1 cellular context compared by ENCODE assay signal in the genomic region with DNA sequence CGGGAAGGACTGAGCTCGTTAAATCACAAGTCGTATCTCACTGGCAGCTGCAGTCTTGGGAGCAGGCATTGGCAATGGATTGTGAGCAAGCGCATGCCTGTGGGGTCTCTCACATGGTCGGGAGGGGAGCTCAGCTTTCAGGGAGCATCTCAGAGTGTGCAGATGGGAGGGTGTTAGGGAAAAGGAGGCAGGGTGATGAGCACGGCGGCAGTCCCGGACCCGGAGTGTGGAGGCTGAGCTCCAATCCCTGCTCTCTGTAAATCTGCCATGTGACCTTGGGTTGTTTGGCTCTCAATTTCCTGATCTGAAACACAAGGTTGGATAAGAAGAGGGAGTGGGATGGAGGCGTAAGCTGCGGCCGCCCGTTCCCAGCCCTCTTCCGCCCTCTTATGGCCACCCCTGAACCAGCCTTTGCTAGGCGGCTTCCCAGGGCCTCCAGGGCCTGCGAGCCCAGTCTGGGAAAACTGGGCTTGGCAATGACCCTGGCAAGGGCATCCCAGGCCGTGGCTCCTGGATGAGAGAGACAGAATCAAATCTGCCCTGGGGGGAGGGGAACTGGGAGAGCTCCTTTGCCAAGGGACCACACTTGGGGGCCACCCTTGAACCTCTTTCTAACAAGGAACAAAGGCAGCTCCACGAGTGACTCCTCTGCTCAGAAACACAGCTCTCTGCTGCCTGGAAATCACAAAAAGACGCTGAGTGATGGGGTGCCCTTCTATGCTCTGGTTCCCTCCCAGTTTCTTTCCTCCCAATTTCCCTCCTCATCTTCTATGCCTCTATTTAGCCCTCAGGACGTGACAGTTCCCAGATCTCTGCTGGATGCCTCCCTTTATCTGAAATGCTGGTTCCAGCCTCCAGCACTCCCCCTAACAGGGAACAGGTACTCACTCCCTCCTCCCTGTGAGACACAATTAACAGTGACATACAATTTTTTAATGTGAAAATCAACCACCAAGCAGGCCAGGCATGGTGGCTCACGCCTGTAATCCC.
A peak's percentile ranks its signal among the peaks of the same experiment; 100 is the strongest.
TF ChIP-seq lines count a peak whose summit lies in the region.

No MANE protein-coding gene starts in this region.

TF ChIP-seq in HEK293, 187 proteins besides CTCF, POLR2A, EP300 and RAD21 (continued from another document and continues in another):
- TF ChIP-seq, protein P1, sequence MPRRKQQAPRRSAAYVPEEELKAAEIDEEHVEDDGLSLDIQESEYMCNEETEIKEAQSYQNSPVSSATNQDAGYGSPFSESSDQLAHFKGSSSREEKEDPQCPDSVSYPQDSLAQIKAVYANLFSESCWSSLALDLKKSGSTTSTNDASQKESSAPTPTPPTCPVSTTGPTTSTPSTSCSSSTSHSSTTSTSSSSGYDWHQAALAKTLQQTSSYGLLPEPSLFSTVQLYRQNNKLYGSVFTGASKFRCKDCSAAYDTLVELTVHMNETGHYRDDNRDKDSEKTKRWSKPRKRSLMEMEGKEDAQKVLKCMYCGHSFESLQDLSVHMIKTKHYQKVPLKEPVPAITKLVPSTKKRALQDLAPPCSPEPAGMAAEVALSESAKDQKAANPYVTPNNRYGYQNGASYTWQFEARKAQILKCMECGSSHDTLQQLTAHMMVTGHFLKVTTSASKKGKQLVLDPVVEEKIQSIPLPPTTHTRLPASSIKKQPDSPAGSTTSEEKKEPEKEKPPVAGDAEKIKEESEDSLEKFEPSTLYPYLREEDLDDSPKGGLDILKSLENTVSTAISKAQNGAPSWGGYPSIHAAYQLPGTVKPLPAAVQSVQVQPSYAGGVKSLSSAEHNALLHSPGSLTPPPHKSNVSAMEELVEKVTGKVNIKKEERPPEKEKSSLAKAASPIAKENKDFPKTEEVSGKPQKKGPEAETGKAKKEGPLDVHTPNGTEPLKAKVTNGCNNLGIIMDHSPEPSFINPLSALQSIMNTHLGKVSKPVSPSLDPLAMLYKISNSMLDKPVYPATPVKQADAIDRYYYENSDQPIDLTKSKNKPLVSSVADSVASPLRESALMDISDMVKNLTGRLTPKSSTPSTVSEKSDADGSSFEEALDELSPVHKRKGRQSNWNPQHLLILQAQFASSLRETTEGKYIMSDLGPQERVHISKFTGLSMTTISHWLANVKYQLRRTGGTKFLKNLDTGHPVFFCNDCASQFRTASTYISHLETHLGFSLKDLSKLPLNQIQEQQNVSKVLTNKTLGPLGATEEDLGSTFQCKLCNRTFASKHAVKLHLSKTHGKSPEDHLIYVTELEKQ (tag by site-specific recombination; IDR thresholded peaks at IDR 0.05; ENCODE audit: borderline replicate concordance), result no peak
- TF ChIP-seq SP3 (tag by site-specific recombination; IDR thresholded peaks at IDR 0.05) (peak; percentile 21; the same call in 1 of the 2 replicates), ZFP69B (tag by site-specific recombination; IDR thresholded peaks at IDR 0.05) (no peak; the same call in 1 of the 2 replicates), KLF10 (tag by site-specific recombination; IDR thresholded peaks at IDR 0.05) (no peak), KLF16 (tag by site-specific recombination; IDR thresholded peaks at IDR 0.05) (no peak), ZNF350 (tag by site-specific recombination; IDR thresholded peaks at IDR 0.05) (no peak), ZNF843 (tag by site-specific recombination; IDR thresholded peaks at IDR 0.05) (no peak), ZNF423 (tag by site-specific recombination; IDR thresholded peaks at IDR 0.05) (no peak), SCRT1 (tag by site-specific recombination; IDR thresholded peaks at IDR 0.05; ENCODE audit: borderline replicate concordance) (no peak), ZNF335 (tag by site-specific recombination; conservative IDR thresholded peaks at IDR 0.05) (peak; percentile 48), ZNF658 (tag by site-specific recombination; IDR thresholded peaks at IDR 0.05) (no peak), GLIS1 (tag by site-specific recombination; IDR thresholded peaks at IDR 0.05) (0 out of 2 replicates have a peak, but pooled peaks have one; percentile 43), ZNF184 (tag by site-specific recombination; IDR thresholded peaks at IDR 0.05) (no peak), ZNF501 (tag by site-specific recombination; IDR thresholded peaks at IDR 0.05) (no peak), HOXA7 (CRISPR knock-in tag; IDR thresholded peaks at IDR 0.05; ENCODE audit: borderline replicate concordance) (no peak), INSM2 (tag by site-specific recombination; IDR thresholded peaks at IDR 0.05) (no peak), BCL11B (tag by site-specific recombination; IDR thresholded peaks at IDR 0.05; ENCODE audit: low read depth) (no peak), GFI1B (tag by site-specific recombination; IDR thresholded peaks at IDR 0.05) (no peak), ZNF561 (tag by site-specific recombination; IDR thresholded peaks at IDR 0.05; ENCODE audit: borderline replicate concordance) (no peak), ZNF16 (tag by site-specific recombination; IDR thresholded peaks at IDR 0.05; ENCODE audit: low read depth) (no peak), ZBTB20 (tag by site-specific recombination; IDR thresholded peaks at IDR 0.05) (peak; percentile 56), EGR2 (tag by site-specific recombination; IDR thresholded peaks at IDR 0.05; ENCODE audit: low read depth) (peak; percentile 60; the same call in 1 of the 2 replicates), ZNF214 (tag by site-specific recombination; IDR thresholded peaks at IDR 0.05; ENCODE audit: borderline replicate concordance) (no peak), ZEB2 (tag by site-specific recombination; IDR thresholded peaks at IDR 0.05) (0 out of 2 replicates have a peak, but pooled peaks have one; percentile 22), ZNF654 (tag by site-specific recombination; IDR thresholded peaks at IDR 0.05; ENCODE audit: low read depth) (peak; percentile 95), ZNF580 (tag by site-specific recombination; IDR thresholded peaks at IDR 0.05) (no peak), ZNF223 (tag by site-specific recombination; IDR thresholded peaks at IDR 0.05) (no peak), ZNF433 (tag by site-specific recombination; IDR thresholded peaks at IDR 0.05; ENCODE audit: low read depth) (no peak)
- TF ChIP-seq, protein P2, sequence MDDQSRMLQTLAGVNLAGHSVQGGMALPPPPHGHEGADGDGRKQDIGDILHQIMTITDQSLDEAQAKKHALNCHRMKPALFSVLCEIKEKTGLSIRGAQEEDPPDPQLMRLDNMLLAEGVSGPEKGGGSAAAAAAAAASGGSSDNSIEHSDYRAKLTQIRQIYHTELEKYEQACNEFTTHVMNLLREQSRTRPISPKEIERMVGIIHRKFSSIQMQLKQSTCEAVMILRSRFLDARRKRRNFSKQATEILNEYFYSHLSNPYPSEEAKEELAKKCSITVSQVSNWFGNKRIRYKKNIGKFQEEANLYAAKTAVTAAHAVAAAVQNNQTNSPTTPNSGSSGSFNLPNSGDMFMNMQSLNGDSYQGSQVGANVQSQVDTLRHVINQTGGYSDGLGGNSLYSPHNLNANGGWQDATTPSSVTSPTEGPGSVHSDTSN (CRISPR knock-in tag; IDR thresholded peaks at IDR 0.05), result no peak
- TF ChIP-seq, protein P3, sequence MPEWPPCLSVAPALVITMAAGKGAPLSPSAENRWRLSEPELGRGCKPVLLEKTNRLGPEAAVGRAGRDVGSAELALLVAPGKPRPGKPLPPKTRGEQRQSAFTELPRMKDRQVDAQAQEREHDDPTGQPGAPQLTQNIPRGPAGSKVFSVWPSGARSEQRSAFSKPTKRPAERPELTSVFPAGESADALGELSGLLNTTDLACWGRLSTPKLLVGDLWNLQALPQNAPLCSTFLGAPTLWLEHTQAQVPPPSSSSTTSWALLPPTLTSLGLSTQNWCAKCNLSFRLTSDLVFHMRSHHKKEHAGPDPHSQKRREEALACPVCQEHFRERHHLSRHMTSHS (tag by site-specific recombination; IDR thresholded peaks at IDR 0.05), result no peak
- TF ChIP-seq, protein P4, sequence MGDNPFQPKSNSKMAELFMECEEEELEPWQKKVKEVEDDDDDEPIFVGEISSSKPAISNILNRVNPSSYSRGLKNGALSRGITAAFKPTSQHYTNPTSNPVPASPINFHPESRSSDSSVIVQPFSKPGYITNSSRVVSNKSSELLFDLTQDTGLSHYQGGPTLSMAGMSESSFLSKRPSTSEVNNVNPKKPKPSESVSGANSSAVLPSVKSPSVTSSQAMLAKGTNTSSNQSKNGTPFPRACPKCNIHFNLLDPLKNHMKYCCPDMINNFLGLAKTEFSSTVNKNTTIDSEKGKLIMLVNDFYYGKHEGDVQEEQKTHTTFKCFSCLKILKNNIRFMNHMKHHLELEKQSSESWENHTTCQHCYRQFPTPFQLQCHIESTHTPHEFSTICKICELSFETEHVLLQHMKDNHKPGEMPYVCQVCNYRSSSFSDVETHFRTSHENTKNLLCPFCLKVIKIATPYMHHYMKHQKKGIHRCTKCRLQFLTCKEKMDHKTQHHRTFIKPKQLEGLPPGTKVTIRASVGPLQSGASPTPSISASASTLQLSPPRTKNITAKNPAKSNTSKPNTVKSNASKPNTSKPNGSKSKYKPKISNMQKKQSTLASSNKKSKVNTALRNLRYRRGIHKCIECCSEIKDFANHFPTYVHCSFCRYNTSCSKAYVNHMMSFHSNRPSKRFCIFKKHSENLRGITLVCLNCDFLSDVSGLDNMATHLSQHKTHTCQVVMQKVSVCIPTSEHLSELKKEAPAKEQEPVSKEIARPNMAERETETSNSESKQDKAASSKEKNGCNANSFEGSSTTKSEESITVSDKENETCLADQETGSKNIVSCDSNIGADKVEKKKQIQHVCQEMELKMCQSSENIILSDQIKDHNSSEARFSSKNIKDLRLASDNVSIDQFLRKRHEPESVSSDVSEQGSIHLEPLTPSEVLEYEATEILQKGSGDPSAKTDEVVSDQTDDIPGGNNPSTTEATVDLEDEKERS (tag by site-specific recombination; IDR thresholded peaks at IDR 0.05), result no peak
- TF ChIP-seq, protein P5, sequence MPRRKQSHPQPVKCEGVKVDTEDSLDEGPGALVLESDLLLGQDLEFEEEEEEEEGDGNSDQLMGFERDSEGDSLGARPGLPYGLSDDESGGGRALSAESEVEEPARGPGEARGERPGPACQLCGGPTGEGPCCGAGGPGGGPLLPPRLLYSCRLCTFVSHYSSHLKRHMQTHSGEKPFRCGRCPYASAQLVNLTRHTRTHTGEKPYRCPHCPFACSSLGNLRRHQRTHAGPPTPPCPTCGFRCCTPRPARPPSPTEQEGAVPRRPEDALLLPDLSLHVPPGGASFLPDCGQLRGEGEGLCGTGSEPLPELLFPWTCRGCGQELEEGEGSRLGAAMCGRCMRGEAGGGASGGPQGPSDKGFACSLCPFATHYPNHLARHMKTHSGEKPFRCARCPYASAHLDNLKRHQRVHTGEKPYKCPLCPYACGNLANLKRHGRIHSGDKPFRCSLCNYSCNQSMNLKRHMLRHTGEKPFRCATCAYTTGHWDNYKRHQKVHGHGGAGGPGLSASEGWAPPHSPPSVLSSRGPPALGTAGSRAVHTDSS (tag by site-specific recombination; IDR thresholded peaks at IDR 0.05), result no peak
- TF ChIP-seq, protein P6, sequence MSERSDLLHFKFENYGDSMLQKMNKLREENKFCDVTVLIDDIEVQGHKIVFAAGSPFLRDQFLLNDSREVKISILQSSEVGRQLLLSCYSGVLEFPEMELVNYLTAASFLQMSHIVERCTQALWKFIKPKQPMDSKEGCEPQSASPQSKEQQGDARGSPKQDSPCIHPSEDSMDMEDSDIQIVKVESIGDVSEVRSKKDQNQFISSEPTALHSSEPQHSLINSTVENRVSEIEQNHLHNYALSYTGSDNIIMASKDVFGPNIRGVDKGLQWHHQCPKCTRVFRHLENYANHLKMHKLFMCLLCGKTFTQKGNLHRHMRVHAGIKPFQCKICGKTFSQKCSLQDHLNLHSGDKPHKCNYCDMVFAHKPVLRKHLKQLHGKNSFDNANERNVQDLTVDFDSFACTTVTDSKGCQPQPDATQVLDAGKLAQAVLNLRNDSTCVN (tag by site-specific recombination; optimal IDR thresholded peaks at IDR 0.05), result no peak
- TF ChIP-seq, protein P7, sequence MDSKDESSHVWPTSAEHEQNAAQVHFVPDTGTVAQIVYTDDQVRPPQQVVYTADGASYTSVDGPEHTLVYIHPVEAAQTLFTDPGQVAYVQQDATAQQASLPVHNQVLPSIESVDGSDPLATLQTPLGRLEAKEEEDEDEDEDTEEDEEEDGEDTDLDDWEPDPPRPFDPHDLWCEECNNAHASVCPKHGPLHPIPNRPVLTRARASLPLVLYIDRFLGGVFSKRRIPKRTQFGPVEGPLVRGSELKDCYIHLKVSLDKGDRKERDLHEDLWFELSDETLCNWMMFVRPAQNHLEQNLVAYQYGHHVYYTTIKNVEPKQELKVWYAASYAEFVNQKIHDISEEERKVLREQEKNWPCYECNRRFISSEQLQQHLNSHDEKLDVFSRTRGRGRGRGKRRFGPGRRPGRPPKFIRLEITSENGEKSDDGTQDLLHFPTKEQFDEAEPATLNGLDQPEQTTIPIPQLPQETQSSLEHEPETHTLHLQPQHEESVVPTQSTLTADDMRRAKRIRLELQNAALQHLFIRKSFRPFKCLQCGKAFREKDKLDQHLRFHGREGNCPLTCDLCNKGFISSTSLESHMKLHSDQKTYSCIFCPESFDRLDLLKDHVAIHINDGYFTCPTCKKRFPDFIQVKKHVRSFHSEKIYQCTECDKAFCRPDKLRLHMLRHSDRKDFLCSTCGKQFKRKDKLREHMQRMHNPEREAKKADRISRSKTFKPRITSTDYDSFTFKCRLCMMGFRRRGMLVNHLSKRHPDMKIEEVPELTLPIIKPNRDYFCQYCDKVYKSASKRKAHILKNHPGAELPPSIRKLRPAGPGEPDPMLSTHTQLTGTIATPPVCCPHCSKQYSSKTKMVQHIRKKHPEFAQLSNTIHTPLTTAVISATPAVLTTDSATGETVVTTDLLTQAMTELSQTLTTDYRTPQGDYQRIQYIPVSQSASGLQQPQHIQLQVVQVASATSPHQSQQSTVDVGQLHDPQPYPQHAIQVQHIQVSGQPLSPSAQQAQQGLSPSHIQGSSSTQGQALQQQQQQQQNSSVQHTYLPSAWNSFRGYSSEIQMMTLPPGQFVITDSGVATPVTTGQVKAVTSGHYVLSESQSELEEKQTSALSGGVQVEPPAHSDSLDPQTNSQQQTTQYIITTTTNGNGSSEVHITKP (tag by site-specific recombination; IDR thresholded peaks at IDR 0.05), result no peak
- TF ChIP-seq, protein P8, sequence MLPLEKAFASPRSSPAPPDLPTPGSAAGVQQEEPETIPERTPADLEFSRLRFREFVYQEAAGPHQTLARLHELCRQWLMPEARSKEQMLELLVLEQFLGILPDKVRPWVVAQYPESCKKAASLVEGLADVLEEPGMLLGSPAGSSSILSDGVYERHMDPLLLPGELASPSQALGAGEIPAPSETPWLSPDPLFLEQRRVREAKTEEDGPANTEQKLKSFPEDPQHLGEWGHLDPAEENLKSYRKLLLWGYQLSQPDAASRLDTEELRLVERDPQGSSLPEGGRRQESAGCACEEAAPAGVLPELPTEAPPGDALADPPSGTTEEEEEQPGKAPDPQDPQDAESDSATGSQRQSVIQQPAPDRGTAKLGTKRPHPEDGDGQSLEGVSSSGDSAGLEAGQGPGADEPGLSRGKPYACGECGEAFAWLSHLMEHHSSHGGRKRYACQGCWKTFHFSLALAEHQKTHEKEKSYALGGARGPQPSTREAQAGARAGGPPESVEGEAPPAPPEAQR (tag by site-specific recombination; IDR thresholded peaks at IDR 0.05), result no peak
